In genomic region chr6:26553264-26553738, GRCh38 we compare ENCODE assay signal across 8 cellular contexts. TPM values are rescaled to one million over a fixed set of nuclear protein-coding genes. Genes with fewer than 3 reads are reported as not detected.
DNase-seq lines count a peak whose midpoint lies in the region; ATAC-seq and TF ChIP-seq lines count a peak whose summit lies in the region.

No MANE protein-coding gene starts in this region.

- DNase-seq in HL-60 (ENCODE audit: low read depth in 1 of 2, low spot score in 1 of 2) (peak in 1 of 2 experiments; percentile 75), NOMO-1 (lab: John Stamatoyannopoulos, UW; ENCODE audit: unreplicated experiment in 2 of 2) (peak; percentile 63 to 75), epithelial cell of proximal tubule (ENCODE audit: low read depth) (no peak)
- peak; percentile 85 for DNase-seq in activated CD8-positive, alpha-beta memory T cell treated with anti-CD3 and anti-CD28 coated beads, Interleukin-2, amount 10 ng/mL, durations not matched to agents 7 days and 5 days
- DNase-seq in stimulated activated CD8-positive, alpha-beta memory T cell treated with anti-CD3 and anti-CD28 coated beads, Interleukin-7, amount 100 ng/mL, for 1 hour (ENCODE audit: low read depth in 2 of 2), result peak; percentile 55 to 58

- H3K27ac Mint-ChIP-seq in activated CD8-positive, alpha-beta memory T cell treated with anti-CD3 and anti-CD28 coated beads, Interleukin-2, amount 10 ng/mL, durations not matched to agents 7 days and 5 days, result no peak overlapping the region

- H3K36me3 Mint-ChIP-seq in activated CD8-positive, alpha-beta memory T cell treated with anti-CD3 and anti-CD28 coated beads, Interleukin-2, amount 10 ng/mL, durations not matched to agents 7 days and 5 days, result no peaks in the 10 kb centered on the region

- H3K9me3 ChIP-seq in mucosa of rectum (ENCODE audit: control insufficient read depth in 2 of 2, low read length in 2 of 2), result no peaks in the 10 kb centered on the region

- no peaks in the 10 kb centered on the region for H3K27me3 Mint-ChIP-seq in activated CD8-positive, alpha-beta memory T cell treated with anti-CD3 and anti-CD28 coated beads, Interleukin-2, amount 10 ng/mL, durations not matched to agents 7 days and 5 days

- TF ChIP-seq CTCF in HL-60 (IDR thresholded peaks at IDR 0.05; ENCODE audit: insufficient read depth, low read length), result no peak
- TF ChIP-seq CTCF in epithelial cell of proximal tubule (conservative IDR thresholded peaks at IDR 0.05; ENCODE audit: low read depth, low read length), result no peak

- H3K9ac ChIP-seq in mucosa of rectum (ENCODE audit: low read depth in 1 of 2, low read length in 2 of 2), result peak overlapping the region; percentile 7 to 18

- no peaks in the 10 kb centered on the region for H3K9me3 Mint-ChIP-seq in activated CD8-positive, alpha-beta memory T cell treated with anti-CD3 and anti-CD28 coated beads, Interleukin-2, amount 10 ng/mL, durations not matched to agents 7 days and 5 days (ENCODE audit: low read depth)

- H3K4me3 ChIP-seq in ACC112 (ENCODE audit: low read depth, low read length), result peak overlapping the region; percentile 78
- H3K4me3 ChIP-seq in HL-60 (replicated peaks; ENCODE audit: insufficient read depth, low read length), result peak overlapping the region; percentile 76
- H3K4me3 ChIP-seq in epithelial cell of proximal tubule (ENCODE audit: low read depth, low read length), result peak overlapping the region; percentile 62
- peak overlapping the region; percentile 56 to 79 for H3K4me3 ChIP-seq in mucosa of rectum (ENCODE audit: low read length in 2 of 2)

- CTCF ChIA-PET in activated CD8-positive, alpha-beta memory T cell treated with anti-CD3 and anti-CD28 coated beads, Interleukin-2, amount 10 ng/mL, durations not matched to agents 7 days and 5 days (lab: Charles Lee), result interaction anchor here (0.6 to 8.6 kb wide), 11 partner anchors 11 to 282 kb away, joined by 3 to 60 read pairs (median 5); partner anchors contain the start of gene HMGN4

- H2AFZ ChIP-seq in ACC112 (ENCODE audit: low read length, unreplicated experiment), result peak overlapping the region; percentile 57

- peaks cover 30% of the 10 kb centered on the region for H3K4me1 Mint-ChIP-seq in activated CD8-positive, alpha-beta memory T cell treated with anti-CD3 and anti-CD28 coated beads, Interleukin-2, amount 10 ng/mL, durations not matched to agents 7 days and 5 days

- H3K27ac ChIP-seq in ACC112 (ENCODE audit: low read depth, low read length) (peak overlapping the region; percentile 87), HL-60 (replicated peaks) (peak overlapping the region; percentile 45), mucosa of rectum (ENCODE audit: low read depth in 2 of 2, low read length in 2 of 2) (peak overlapping the region; percentile 8 to 49)

- no peak overlapping the region for H3K4me3 Mint-ChIP-seq in activated CD8-positive, alpha-beta memory T cell treated with anti-CD3 and anti-CD28 coated beads, Interleukin-2, amount 10 ng/mL, durations not matched to agents 7 days and 5 days

- no peaks in the 10 kb centered on the region for H3K27me3 ChIP-seq in ACC112 (ENCODE audit: insufficient read depth, low read length)
- H3K27me3 ChIP-seq in HL-60 (ENCODE audit: insufficient read depth, poor library complexity, severe bottlenecking), result no peaks in the 10 kb centered on the region
- no peaks in the 10 kb centered on the region for H3K27me3 ChIP-seq in mucosa of rectum (ENCODE audit: control insufficient read depth in 2 of 2, insufficient read depth in 2 of 2, low read length in 2 of 2)

- ATAC-seq in GM18909 (IDR thresholded peaks at IDR 0.05; ENCODE audit: poor library complexity, unreplicated experiment), result peak; percentile 50
- ATAC-seq in activated CD8-positive, alpha-beta memory T cell treated with anti-CD3 and anti-CD28 coated beads, Interleukin-2, amount 10 ng/mL, durations not matched to agents 7 days and 5 days, result peak; percentile 60

- no peaks in the 10 kb centered on the region for H3K36me3 ChIP-seq in ACC112 (ENCODE audit: insufficient read depth, low read length)
- no peaks in the 10 kb centered on the region for H3K36me3 ChIP-seq in mucosa of rectum (ENCODE audit: control insufficient read depth in 2 of 2, insufficient read depth in 2 of 2, low read length in 2 of 2)

- no peaks in the 10 kb centered on the region for H3K79me2 ChIP-seq in ACC112 (ENCODE audit: control insufficient read depth, insufficient read depth, low read length, unreplicated experiment)

- no peaks in the 10 kb centered on the region for H3K4me1 ChIP-seq in ACC112 (ENCODE audit: control insufficient read depth, insufficient read depth, low read length, unreplicated experiment)
- peaks cover 12 to 13% of the 10 kb centered on the region in 2 donors for H3K4me1 ChIP-seq in mucosa of rectum (ENCODE audit: control insufficient read depth in 2 of 2, insufficient read depth in 2 of 2, low read length in 2 of 2)

RNA-seq across cellular contexts. Expression of gene HMGN4, which starts 15.1 kb away (rescaled TPM):
- 10 to 100 TPM; 75.6 to 78.4 TPM for total RNA-seq in activated CD8-positive, alpha-beta memory T cell treated with anti-CD3 and anti-CD28 coated beads, Interleukin-2, amount 10 ng/mL, durations not matched to agents 7 days and 5 days
- total RNA-seq in epithelial cell of proximal tubule, result 60.4 and 94.7 TPM in 2 replicates

RNA-seq across cellular contexts. Expression of gene ABT1, which starts 43.5 kb away (rescaled TPM):
- 10 to 100 TPM; 23.4 to 30.0 TPM for total RNA-seq in activated CD8-positive, alpha-beta memory T cell treated with anti-CD3 and anti-CD28 coated beads, Interleukin-2, amount 10 ng/mL, durations not matched to agents 7 days and 5 days
- 15.7 and 23.7 TPM in 2 replicates for total RNA-seq in epithelial cell of proximal tubule

RNA-seq across cellular contexts. Expression of gene BTN1A1, which starts 53.2 kb away (rescaled TPM):
- not detected for total RNA-seq in activated CD8-positive, alpha-beta memory T cell treated with anti-CD3 and anti-CD28 coated beads, Interleukin-2, amount 10 ng/mL, durations not matched to agents 7 days and 5 days
- total RNA-seq in epithelial cell of proximal tubule, result 0.14 TPM in 1 of 2 replicates, not detected in the other

Comparison
In these comparisons a context has a peak if more than half of its experiments do, and no peak if none do; other contexts are left out.
1. H3K27ac ChIP-seq: peak in every context shown above with its lines; median percentile 87 in ACC112; 45 in HL-60; 28 in mucosa of rectum.